8 cellular contexts compared by ENCODE assay signal in the genomic region with DNA sequence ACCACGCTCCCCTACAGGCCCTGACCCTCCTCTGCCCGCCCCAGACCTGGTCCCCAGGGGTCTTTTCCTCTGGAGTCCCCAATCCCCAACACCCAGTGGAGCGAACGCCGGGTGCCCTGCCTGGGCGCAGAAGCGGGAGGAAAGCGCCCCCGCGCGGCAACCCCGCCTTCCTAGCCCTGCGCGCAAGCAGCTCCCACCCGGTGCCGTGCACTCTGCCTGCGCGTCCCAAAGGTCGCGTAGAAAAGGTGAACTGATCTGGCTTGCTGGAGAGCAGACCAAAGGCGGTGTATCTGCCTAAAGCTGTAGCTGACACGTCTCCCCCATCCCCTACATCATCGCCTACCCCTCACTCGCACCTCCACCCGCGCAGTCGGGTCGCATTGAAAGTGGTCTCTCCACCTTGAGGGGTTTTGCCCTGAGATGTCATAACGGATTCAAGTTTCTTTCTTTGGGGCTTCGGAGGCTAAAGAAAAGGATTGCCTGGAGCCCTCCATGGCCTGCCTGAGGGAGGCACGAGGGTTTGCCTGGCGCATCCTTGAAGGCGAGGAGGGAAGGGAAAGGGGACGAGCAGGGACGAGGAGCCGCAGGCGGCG. TPM values are rescaled to one million over a fixed set of nuclear protein-coding genes. Genes with fewer than 3 reads are reported as not detected.
DNase-seq lines count a peak whose midpoint lies in the region; ATAC-seq and TF ChIP-seq lines count a peak whose summit lies in the region.

No MANE protein-coding gene starts in this region.

- no peak overlapping the region for H3K27ac ChIP-seq in esophagus muscularis mucosa (replicated peaks in 1 of 4)

- intact Hi-C loops in activated B cell treated with CpG ODN at 0.5 μM for 24 hours (cut with micrococcal nuclease) = no loop called here
- intact Hi-C loops in esophagus muscularis mucosa (cut with DNase I) = no loop called here

- TF ChIP-seq POLR2A in esophagus muscularis mucosa (IDR thresholded peaks at IDR 0.05; ENCODE audit: low read depth) = no peak

- H3K27me3 Mint-ChIP-seq in activated B cell treated with CpG ODN at 0.5 μM for 24 hours = peaks cover 72% of the 10 kb centered on the region

- peak overlapping the region; percentile 20 for H3K27ac Mint-ChIP-seq in activated B cell treated with CpG ODN at 0.5 μM for 24 hours

- no peaks in the 10 kb centered on the region for H3K9me3 Mint-ChIP-seq in activated B cell treated with CpG ODN at 0.5 μM for 24 hours

- H3K4me1 Mint-ChIP-seq in activated B cell treated with CpG ODN at 0.5 μM for 24 hours = peaks cover 46% of the 10 kb centered on the region

- peak overlapping the region; percentile 70 for H3K4me3 Mint-ChIP-seq in activated B cell treated with CpG ODN at 0.5 μM for 24 hours

- peak; percentile 50 for DNase-seq in ELF-1 (ENCODE audit: low read depth, low spot score)
- DNase-seq in activated B cell treated with CpG ODN at 0.5 μM for 24 hours = no peak
- no peak for DNase-seq in esophagus muscularis mucosa (ENCODE audit: extremely low spot score)
- peak; percentile 78 for DNase-seq in retina
- DNase-seq in H4 (ENCODE audit: low spot score) = no peak
- DNase-seq in DMS79 (lab: John Stamatoyannopoulos, UW) = no peak
- no peak for DNase-seq in NCI-H2029 (lab: John Stamatoyannopoulos, UW)

- no peaks in the 10 kb centered on the region for H3K36me3 Mint-ChIP-seq in activated B cell treated with CpG ODN at 0.5 μM for 24 hours (ENCODE audit: low read depth)

- CTCF ChIA-PET in activated B cell treated with CpG ODN at 0.5 μM for 24 hours (lab: Charles Lee) = no interaction called here

- POLR2A ChIA-PET in activated B cell treated with CpG ODN at 0.5 μM for 24 hours (lab: Charles Lee) = no interaction called here

- ATAC-seq in activated B cell treated with CpG ODN at 0.5 μM for 24 hours (ENCODE audit: low read depth) (no peak), GM18520 (IDR thresholded peaks at IDR 0.05; ENCODE audit: unreplicated experiment) (no peak)

- TF ChIP-seq CTCF in activated B cell treated with CpG ODN at 0.5 μM for 24 hours (IDR thresholded peaks at IDR 0.05) (no peak), esophagus muscularis mucosa (IDR thresholded peaks at IDR 0.05) (no peak)

- H3K4me3 ChIP-seq in esophagus muscularis mucosa = peak overlapping the region; percentile 42 to 50 (median 49)

- no peak for TF ChIP-seq EP300 in esophagus muscularis mucosa (IDR thresholded peaks at IDR 0.05)

- peaks cover 56 to 61% (median 61%) of the 10 kb centered on the region in 4 donors for H3K4me1 ChIP-seq in esophagus muscularis mucosa

- H3K27me3 ChIP-seq in esophagus muscularis mucosa = peaks cover 0 to 99% (median 60%) of the 10 kb centered on the region in 4 donors

- H3K36me3 ChIP-seq in esophagus muscularis mucosa = no peaks in the 10 kb centered on the region

- H3K9me3 ChIP-seq in esophagus muscularis mucosa = no peaks in the 10 kb centered on the region

- 16% methylated on average over 26 of the region's 38 CpGs for WGBS in esophagus muscularis mucosa

RNA-seq across cellular contexts. Expression of a gene that starts 5.7 kb away (rescaled TPM):
- total RNA-seq in activated B cell treated with CpG ODN at 0.5 μM for 24 hours = not detected in 2 replicates
- total RNA-seq in esophagus muscularis mucosa = not detected
- 2.2 and 4.3 TPM in 2 replicates for total RNA-seq in H4 (2014; rRNA removed; shearing (Covaris generic))

RNA-seq across cellular contexts. Expression of a gene that starts 52.2 kb away (rescaled TPM):
- total RNA-seq in activated B cell treated with CpG ODN at 0.5 μM for 24 hours (not detected in 2 replicates), esophagus muscularis mucosa (1 to 10 TPM in 1 of 4 donors, not detected in 3; 1.7 TPM)
- 0.68 and 1.1 TPM in 2 replicates for total RNA-seq in H4 (2014; rRNA removed; shearing (Covaris generic))

Comparison
In these comparisons a context has a peak if more than half of its experiments do, and no peak if none do; other contexts are left out.
1. DNase-seq: peak in ELF-1 (single experiment) and retina (single experiment); none in activated B cell treated with CpG ODN at 0.5 μM for 24 hours (single experiment), esophagus muscularis mucosa (single experiment), H4 (single experiment), DMS79 (single experiment) and NCI-H2029 (single experiment).